1 cellular context compared by ENCODE assay signal in the genomic region with DNA sequence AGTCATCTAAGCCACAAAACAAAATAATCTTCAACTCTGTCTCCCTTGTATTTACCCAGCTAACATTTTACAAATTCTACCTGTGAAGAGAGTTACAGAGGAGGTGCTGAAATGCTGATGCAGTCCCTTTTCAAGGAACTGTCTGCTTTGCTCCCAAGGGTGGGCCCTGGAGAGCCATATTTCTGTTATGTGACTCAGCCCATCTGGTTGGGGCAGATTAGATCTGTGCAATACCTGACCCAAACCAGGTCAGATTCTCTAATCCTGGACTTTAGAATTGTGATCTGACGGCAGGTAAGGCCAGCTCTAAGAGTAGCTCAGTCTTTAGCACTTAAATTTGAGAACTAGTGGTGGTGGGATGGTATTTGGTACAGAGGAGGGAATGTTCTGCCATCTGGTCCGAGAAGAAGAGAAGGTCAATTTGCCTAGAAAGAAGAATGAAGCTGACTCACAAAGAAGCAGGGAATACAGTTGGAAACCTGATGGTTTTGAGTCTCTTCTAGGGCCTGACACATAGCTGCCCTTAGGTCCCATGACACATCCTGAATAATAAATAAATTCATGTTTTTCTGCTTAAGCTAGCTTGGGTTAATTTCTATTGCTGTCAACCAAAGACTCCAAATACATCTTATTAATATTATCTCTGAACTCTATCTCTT.
TF ChIP-seq lines count a peak whose summit lies in the region.

No MANE protein-coding gene starts in this region.

TF ChIP-seq in K562, 482 proteins besides CTCF, POLR2A, EP300 and RAD21 (continues in another document):
- TF ChIP-seq TFAM (CRISPR knock-in tag; conservative IDR thresholded peaks at IDR 0.05) (no peak), RUNX1 (IDR thresholded peaks at IDR 0.05; ENCODE audit: low read depth) (no peak), JUND (IDR thresholded peaks at IDR 0.05; ENCODE audit: borderline replicate concordance, low read depth, low read length) (peak; percentile 92), JUND (tag; IDR thresholded peaks at IDR 0.05; ENCODE audit: borderline replicate concordance, low read depth, low read length) (peak; percentile 83; the same call in 2 of the 3 replicates), RBM25 (IDR thresholded peaks at IDR 0.05; ENCODE audit: low read depth, low read length, severe bottlenecking) (peak; percentile 16), ZEB2 (IDR thresholded peaks at IDR 0.05) (peak; percentile 94), RBM39 (optimal IDR thresholded peaks at IDR 0.05; ENCODE audit: low read depth, low read length) (no peak), CBX3 (IDR thresholded peaks at IDR 0.05; ENCODE audit: borderline replicate concordance in 1 of 2, low read length in 2 of 2) (peak in 1 of 2 experiments; percentile 25; a peak in 1 of 3 replicates), TEAD4 (IDR thresholded peaks at IDR 0.05; ENCODE audit: low read length) (peak; percentile 83), TEAD4 (CRISPR knock-in tag; IDR thresholded peaks at IDR 0.05; ENCODE audit: borderline replicate concordance) (no peak), ZNF699 (CRISPR knock-in tag; IDR thresholded peaks at IDR 0.05; ENCODE audit: insufficient replicate concordance) (no peak), TRIM24 (IDR thresholded peaks at IDR 0.05) (peak in 1 of 2 experiments; percentile 63; a peak in 2 of 4 replicates), ARID1B (IDR thresholded peaks at IDR 0.05) (peak; percentile 93), MTA3 (IDR thresholded peaks at IDR 0.05; ENCODE audit: borderline replicate concordance) (peak; percentile 79), HDAC1 (IDR thresholded peaks at IDR 0.05) (peak in 1 of 2 experiments; percentile 14; a peak in 1 of 4 replicates), ZNF384 (IDR thresholded peaks at IDR 0.05; ENCODE audit: low read depth, low read length) (0 out of 2 replicates have a peak, but pooled peaks have one; percentile 12), ZNF551 (CRISPR knock-in tag; IDR thresholded peaks at IDR 0.05) (no peak), MBD2 (IDR thresholded peaks at IDR 0.05; ENCODE audit: borderline replicate concordance, low read depth) (0 out of 2 replicates have a peak, but pooled peaks have one; percentile 22), SMARCE1 (IDR thresholded peaks at IDR 0.05) (peak; percentile 89), CBFA2T2 (conservative IDR thresholded peaks at IDR 0.05) (peak; percentile 57), FOSL1 (tag; conservative IDR thresholded peaks at IDR 0.05) (peak; percentile 94), CBFA2T3 (IDR thresholded peaks at IDR 0.05) (peak; percentile 86), POLR2AphosphoS5 (IDR thresholded peaks at IDR 0.05; ENCODE audit: control insufficient read depth, insufficient read depth, low read depth, low read length) (peak; percentile 59; the same call in 1 of the 2 replicates), SMARCC2 (IDR thresholded peaks at IDR 0.05; ENCODE audit: low read depth) (peak; percentile 79; the same call in 1 of the 2 replicates), MTA2 (IDR thresholded peaks at IDR 0.05; ENCODE audit: low read depth) (peak; percentile 45; the same call in 1 of the 2 replicates), KDM1A (IDR thresholded peaks at IDR 0.05) (peak; percentile 66 to 73), NFIC (IDR thresholded peaks at IDR 0.05) (0 out of 2 replicates have a peak, but pooled peaks have one; percentile 17), SMAD4 (CRISPR knock-in tag; conservative IDR thresholded peaks at IDR 0.05) (peak; percentile 38; the same call in 1 of the 2 replicates), XRCC4 (IDR thresholded peaks at IDR 0.05; ENCODE audit: extremely low read depth, insufficient read depth, insufficient read length) (no peak), ZNF133 (CRISPR knock-in tag; IDR thresholded peaks at IDR 0.05) (no peak), RCOR1 (IDR thresholded peaks at IDR 0.05; ENCODE audit: borderline replicate concordance in 1 of 2, low read depth in 2 of 2, low read length in 2 of 2) (peak in 1 of 2 experiments; percentile 81; a peak in 2 of 4 replicates), TBL1XR1 (IDR thresholded peaks at IDR 0.05; ENCODE audit: low read length in 2 of 2) (0 out of 4 replicates have a peak, but pooled peaks of 1 of the 2 experiments have one; percentile 26), JUN (IDR thresholded peaks at IDR 0.05; ENCODE audit: borderline replicate concordance, low read depth, low read length) (peak; percentile 66; the same call in 1 of the 2 replicates), JUN (CRISPR knock-in tag; IDR thresholded peaks at IDR 0.05; ENCODE audit: borderline replicate concordance) (no peak), C11orf30 (IDR thresholded peaks at IDR 0.05; ENCODE audit: low read depth) (peak; percentile 94), BRF1 (IDR thresholded peaks at IDR 0.05; ENCODE audit: borderline replicate concordance, extremely low read depth, insufficient read length) (no peak), BCOR (IDR thresholded peaks at IDR 0.05) (peak; percentile 31; the same call in 1 of the 2 replicates), MYC (IDR thresholded peaks at IDR 0.05; ENCODE audit: low read depth, low read length) (no peak), MYC (CRISPR knock-in tag; IDR thresholded peaks at IDR 0.05; ENCODE audit: borderline replicate concordance, low read depth) (no peak), POLR2B (IDR thresholded peaks at IDR 0.05; ENCODE audit: low read depth, partially characterized antibody) (no peak), SMARCA4 (IDR thresholded peaks at IDR 0.05) (peak; percentile 94), NFE2 (IDR thresholded peaks at IDR 0.05; ENCODE audit: low read depth) (peak; percentile 73), MAFF (IDR thresholded peaks at IDR 0.05; ENCODE audit: low read length) (peak; percentile 77), CTBP1 (IDR thresholded peaks at IDR 0.05; ENCODE audit: borderline replicate concordance) (peak; percentile 74; the same call in 1 of the 2 replicates)
- TF ChIP-seq, protein P1, sequence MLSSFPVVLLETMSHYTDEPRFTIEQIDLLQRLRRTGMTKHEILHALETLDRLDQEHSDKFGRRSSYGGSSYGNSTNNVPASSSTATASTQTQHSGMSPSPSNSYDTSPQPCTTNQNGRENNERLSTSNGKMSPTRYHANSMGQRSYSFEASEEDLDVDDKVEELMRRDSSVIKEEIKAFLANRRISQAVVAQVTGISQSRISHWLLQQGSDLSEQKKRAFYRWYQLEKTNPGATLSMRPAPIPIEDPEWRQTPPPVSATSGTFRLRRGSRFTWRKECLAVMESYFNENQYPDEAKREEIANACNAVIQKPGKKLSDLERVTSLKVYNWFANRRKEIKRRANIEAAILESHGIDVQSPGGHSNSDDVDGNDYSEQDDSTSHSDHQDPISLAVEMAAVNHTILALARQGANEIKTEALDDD (IDR thresholded peaks at IDR 0.05), result peak; percentile 73
- TF ChIP-seq, protein P2, sequence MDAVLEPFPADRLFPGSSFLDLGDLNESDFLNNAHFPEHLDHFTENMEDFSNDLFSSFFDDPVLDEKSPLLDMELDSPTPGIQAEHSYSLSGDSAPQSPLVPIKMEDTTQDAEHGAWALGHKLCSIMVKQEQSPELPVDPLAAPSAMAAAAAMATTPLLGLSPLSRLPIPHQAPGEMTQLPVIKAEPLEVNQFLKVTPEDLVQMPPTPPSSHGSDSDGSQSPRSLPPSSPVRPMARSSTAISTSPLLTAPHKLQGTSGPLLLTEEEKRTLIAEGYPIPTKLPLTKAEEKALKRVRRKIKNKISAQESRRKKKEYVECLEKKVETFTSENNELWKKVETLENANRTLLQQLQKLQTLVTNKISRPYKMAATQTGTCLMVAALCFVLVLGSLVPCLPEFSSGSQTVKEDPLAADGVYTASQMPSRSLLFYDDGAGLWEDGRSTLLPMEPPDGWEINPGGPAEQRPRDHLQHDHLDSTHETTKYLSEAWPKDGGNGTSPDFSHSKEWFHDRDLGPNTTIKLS (IDR thresholded peaks at IDR 0.05; ENCODE audit: borderline replicate concordance, low read depth), result peak; percentile 38; the same call in 1 of the 2 replicates
- TF ChIP-seq, protein P3, sequence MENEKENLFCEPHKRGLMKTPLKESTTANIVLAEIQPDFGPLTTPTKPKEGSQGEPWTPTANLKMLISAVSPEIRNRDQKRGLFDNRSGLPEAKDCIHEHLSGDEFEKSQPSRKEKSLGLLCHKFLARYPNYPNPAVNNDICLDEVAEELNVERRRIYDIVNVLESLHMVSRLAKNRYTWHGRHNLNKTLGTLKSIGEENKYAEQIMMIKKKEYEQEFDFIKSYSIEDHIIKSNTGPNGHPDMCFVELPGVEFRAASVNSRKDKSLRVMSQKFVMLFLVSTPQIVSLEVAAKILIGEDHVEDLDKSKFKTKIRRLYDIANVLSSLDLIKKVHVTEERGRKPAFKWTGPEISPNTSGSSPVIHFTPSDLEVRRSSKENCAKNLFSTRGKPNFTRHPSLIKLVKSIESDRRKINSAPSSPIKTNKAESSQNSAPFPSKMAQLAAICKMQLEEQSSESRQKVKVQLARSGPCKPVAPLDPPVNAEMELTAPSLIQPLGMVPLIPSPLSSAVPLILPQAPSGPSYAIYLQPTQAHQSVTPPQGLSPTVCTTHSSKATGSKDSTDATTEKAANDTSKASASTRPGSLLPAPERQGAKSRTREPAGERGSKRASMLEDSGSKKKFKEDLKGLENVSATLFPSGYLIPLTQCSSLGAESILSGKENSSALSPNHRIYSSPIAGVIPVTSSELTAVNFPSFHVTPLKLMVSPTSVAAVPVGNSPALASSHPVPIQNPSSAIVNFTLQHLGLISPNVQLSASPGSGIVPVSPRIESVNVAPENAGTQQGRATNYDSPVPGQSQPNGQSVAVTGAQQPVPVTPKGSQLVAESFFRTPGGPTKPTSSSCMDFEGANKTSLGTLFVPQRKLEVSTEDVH (IDR thresholded peaks at IDR 0.05; ENCODE audit: low read depth, partially characterized antibody), result no peak
- TF ChIP-seq, protein P4, sequence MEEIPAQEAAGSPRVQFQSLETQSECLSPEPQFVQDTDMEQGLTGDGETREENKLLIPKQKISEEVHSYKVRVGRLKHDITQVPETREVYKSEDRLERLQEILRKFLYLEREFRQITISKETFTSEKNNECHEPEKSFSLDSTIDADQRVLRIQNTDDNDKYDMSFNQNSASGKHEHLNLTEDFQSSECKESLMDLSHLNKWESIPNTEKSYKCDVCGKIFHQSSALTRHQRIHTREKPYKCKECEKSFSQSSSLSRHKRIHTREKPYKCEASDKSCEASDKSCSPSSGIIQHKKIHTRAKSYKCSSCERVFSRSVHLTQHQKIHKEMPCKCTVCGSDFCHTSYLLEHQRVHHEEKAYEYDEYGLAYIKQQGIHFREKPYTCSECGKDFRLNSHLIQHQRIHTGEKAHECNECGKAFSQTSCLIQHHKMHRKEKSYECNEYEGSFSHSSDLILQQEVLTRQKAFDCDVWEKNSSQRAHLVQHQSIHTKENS (CRISPR knock-in tag; IDR thresholded peaks at IDR 0.05), result no peak
- TF ChIP-seq, protein P5, sequence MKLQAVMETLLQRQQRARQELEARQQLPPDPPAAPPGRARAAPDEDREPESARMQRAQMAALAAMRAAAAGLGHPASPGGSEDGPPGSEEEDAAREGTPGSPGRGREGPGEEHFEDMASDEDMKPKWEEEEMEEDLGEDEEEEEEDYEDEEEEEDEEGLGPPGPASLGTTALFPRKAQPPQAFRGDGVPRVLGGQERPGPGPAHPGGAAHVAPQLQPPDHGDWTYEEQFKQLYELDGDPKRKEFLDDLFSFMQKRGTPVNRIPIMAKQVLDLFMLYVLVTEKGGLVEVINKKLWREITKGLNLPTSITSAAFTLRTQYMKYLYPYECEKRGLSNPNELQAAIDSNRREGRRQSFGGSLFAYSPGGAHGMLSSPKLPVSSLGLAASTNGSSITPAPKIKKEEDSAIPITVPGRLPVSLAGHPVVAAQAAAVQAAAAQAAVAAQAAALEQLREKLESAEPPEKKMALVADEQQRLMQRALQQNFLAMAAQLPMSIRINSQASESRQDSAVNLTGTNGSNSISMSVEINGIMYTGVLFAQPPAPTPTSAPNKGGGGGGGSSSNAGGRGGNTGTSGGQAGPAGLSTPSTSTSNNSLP (IDR thresholded peaks at IDR 0.05; ENCODE audit: borderline replicate concordance, low read depth, low read length), result peak; percentile 40; the same call in 1 of the 2 replicates
- TF ChIP-seq, protein P6, sequence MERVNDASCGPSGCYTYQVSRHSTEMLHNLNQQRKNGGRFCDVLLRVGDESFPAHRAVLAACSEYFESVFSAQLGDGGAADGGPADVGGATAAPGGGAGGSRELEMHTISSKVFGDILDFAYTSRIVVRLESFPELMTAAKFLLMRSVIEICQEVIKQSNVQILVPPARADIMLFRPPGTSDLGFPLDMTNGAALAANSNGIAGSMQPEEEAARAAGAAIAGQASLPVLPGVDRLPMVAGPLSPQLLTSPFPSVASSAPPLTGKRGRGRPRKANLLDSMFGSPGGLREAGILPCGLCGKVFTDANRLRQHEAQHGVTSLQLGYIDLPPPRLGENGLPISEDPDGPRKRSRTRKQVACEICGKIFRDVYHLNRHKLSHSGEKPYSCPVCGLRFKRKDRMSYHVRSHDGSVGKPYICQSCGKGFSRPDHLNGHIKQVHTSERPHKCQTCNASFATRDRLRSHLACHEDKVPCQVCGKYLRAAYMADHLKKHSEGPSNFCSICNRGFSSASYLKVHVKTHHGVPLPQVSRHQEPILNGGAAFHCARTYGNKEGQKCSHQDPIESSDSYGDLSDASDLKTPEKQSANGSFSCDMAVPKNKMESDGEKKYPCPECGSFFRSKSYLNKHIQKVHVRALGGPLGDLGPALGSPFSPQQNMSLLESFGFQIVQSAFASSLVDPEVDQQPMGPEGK (CRISPR knock-in tag; IDR thresholded peaks at IDR 0.05; ENCODE audit: borderline replicate concordance), result no peak
- TF ChIP-seq, protein P7, sequence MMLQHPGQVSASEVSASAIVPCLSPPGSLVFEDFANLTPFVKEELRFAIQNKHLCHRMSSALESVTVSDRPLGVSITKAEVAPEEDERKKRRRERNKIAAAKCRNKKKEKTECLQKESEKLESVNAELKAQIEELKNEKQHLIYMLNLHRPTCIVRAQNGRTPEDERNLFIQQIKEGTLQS (IDR thresholded peaks at IDR 0.05), result peak; percentile 77
- TF ChIP-seq, protein P7 (CRISPR knock-in tag; conservative IDR thresholded peaks at IDR 0.05), result no peak
- TF ChIP-seq, protein P8, sequence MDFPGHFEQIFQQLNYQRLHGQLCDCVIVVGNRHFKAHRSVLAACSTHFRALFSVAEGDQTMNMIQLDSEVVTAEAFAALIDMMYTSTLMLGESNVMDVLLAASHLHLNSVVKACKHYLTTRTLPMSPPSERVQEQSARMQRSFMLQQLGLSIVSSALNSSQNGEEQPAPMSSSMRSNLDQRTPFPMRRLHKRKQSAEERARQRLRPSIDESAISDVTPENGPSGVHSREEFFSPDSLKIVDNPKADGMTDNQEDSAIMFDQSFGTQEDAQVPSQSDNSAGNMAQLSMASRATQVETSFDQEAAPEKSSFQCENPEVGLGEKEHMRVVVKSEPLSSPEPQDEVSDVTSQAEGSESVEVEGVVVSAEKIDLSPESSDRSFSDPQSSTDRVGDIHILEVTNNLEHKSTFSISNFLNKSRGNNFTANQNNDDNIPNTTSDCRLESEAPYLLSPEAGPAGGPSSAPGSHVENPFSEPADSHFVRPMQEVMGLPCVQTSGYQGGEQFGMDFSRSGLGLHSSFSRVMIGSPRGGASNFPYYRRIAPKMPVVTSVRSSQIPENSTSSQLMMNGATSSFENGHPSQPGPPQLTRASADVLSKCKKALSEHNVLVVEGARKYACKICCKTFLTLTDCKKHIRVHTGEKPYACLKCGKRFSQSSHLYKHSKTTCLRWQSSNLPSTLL (IDR thresholded peaks at IDR 0.05), result no peak
